In genomic region chr12:15757553-15758255, GRCh38 we compare ENCODE assay signal across 8 cellular contexts. TPM values are rescaled to one million over a fixed set of nuclear protein-coding genes. Genes with fewer than 3 reads are reported as not detected.
A peak's percentile ranks its signal among the peaks of the same experiment; 100 is the strongest.
DNase-seq lines count a peak whose midpoint lies in the region; ATAC-seq and TF ChIP-seq lines count a peak whose summit lies in the region.
"Had no signal": no experiment of that assay in that cellular context is flagged by ENCODE, and none has a peak within 500 bp of the region (broad histone marks: within the 10 kb centered on the region; RNA-seq: fewer than 3 reads in every experiment).

No MANE protein-coding gene starts in this region.

- no peaks in the 10 kb centered on the region; the same call in 1 of the 2 replicates for H3K9me2 ChIP-seq in GM23248 (ENCODE audit: insufficient read depth)

- H3K36me3 ChIP-seq in GM23248 (ENCODE audit: low read depth) = 0 out of 2 replicates have a peak, but pooled peaks cover 6% of the 10 kb centered on the region

- peak overlapping the region; percentile 79 for H3K4me2 ChIP-seq in GM23248 (ENCODE audit: unreplicated experiment)

- H3F3A ChIP-seq in GM23248 (ENCODE audit: insufficient read depth) = peaks cover 54% of the 10 kb centered on the region

- 61 to 63% methylated on average over 7 of the region's 7 CpGs for WGBS in GM23248 (ENCODE audit: low coverage in 1 of 2, low lambda C conversion rate in 2 of 2, missing lambda C conversion rate in 2 of 2), 2 experiments

- peaks cover 97% of the 10 kb centered on the region for H3K79me2 ChIP-seq in GM23248 (ENCODE audit: insufficient read depth)

- peak; percentile 98 for DNase-seq in GM23248
- peak; percentile 22 for DNase-seq in NCI-H460 (ENCODE audit: extremely low read depth, low read depth)
- DNase-seq in dermis blood vessel endothelial cell = peak; percentile 23
- no peak for DNase-seq in omental fat pad (ENCODE audit: low spot score)
- no peak for DNase-seq in GM10266 (ENCODE audit: extremely low spot score)
- DNase-seq in retina = no peak
- DNase-seq in NCI-H2227 treated with DMSO at 0.1 percent for 48 hours (lab: John Stamatoyannopoulos, UW) = no peak
- DNase-seq: activated naive CD8-positive, alpha-beta T cell treated with anti-CD3 and anti-CD28 coated beads, Interleukin-2, amount 10 ng/mL, durations not matched to agents 7 days and 5 days had no signal

- no peaks in the 10 kb centered on the region for H4K20me1 ChIP-seq in GM23248 (ENCODE audit: insufficient read depth)

- TF ChIP-seq CTCF in omental fat pad (IDR thresholded peaks at IDR 0.05) (no peak), GM10266 (IDR thresholded peaks at IDR 0.05; ENCODE audit: control insufficient read depth, insufficient read depth, low read depth, missing control alignments) (no peak)

- in situ Hi-C loops in GM23248 (cut with MboI) = no loop called here

- peak overlapping the region; percentile 94 for H3K27ac ChIP-seq in GM23248

- no peaks in the 10 kb centered on the region for H3K9me3 ChIP-seq in GM23248 (ENCODE audit: low read depth)

- peak overlapping the region; percentile 61 for H3K9ac ChIP-seq in GM23248

- H3K27me3 ChIP-seq in GM23248 (replicated peaks; ENCODE audit: insufficient read depth) = no peaks in the 10 kb centered on the region

- H3K4me3 ChIP-seq in GM23248 = peak overlapping the region; percentile 30; the same call in 1 of the 2 replicates

- no peak overlapping the region for H2AFZ ChIP-seq in GM23248

- H3K4me1 ChIP-seq in GM23248 (ENCODE audit: insufficient read depth) = peaks cover 61% of the 10 kb centered on the region

- ATAC-seq in omental fat pad (ENCODE audit: low FRiP score) = peak; percentile 87

RNA-seq across cellular contexts. Expression of gene EPS8, which starts 31.5 kb away (rescaled TPM):
- 107 and 123 TPM in 2 replicates for total RNA-seq in GM23248 (2014; rRNA removed; shearing (Covaris generic))
- 100 and 103 TPM in 2 replicates for polyA plus RNA-seq in GM23248 (2016; fragmentation: Nextera tagmentation; extraction: Ambion mirVana)
- 13.8 and 14.3 TPM in 2 replicates for total RNA-seq in NCI-H460 (2014; rRNA removed; shearing (Covaris generic))
- 6.8 and 9.4 TPM in 2 replicates for polyA plus RNA-seq in NCI-H460 (2014; cell fraction: nucleus; rRNA removed)
- total RNA-seq in dermis blood vessel endothelial cell (14.1 and 29.1 TPM in 2 replicates), omental fat pad (100 to 1,000 TPM; 181 to 354 (median 226) TPM)

Comparison
In these comparisons a context has a peak if more than half of its experiments do, and no peak if none do; other contexts are left out.
1. DNase-seq: peak in GM23248 (single experiment), NCI-H460 (single experiment) and dermis blood vessel endothelial cell (single experiment); none in omental fat pad (single experiment), GM10266 (single experiment), retina (single experiment) and NCI-H2227 treated with DMSO at 0.1 percent for 48 hours (single experiment).